Comparison of ENCODE assay signal across 1 cellular context in the genomic region with DNA sequence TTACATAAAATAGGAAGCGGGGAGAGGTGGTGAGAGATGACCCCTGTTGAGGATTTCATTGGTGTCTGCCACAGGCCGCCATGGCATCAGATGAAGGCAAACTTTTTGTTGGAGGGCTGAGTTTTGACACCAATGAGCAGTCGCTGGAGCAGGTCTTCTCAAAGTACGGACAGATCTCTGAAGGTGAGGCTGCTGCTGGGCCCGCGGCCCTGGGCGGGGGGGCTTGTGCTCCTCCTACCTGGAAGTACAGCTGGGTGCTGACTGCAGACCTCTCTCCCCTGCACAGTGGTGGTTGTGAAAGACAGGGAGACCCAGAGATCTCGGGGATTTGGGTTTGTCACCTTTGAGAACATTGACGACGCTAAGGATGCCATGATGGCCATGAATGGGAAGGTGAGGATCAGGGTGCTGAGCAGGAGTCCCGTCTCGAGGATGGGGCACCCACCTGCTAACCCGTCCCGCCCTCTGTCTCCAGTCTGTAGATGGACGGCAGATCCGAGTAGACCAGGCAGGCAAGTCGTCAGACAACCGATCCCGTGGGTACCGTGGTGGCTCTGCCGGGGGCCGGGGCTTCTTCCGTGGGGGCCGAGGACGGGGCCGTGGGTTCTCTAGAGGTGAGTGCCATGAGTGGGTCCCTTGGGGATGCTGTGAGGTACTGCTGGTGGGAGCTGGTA.
TF ChIP-seq lines count a peak whose summit lies in the region.

No MANE protein-coding gene starts in this region.

TF ChIP-seq in K562, 482 proteins besides CTCF, POLR2A, EP300 and RAD21 (continues in another document):
- TF ChIP-seq TCF7L2 (IDR thresholded peaks at IDR 0.05; ENCODE audit: low read depth, low read length) (no peak), RBM25 (IDR thresholded peaks at IDR 0.05; ENCODE audit: low read depth, low read length, severe bottlenecking) (no peak), SMARCC2 (IDR thresholded peaks at IDR 0.05; ENCODE audit: low read depth) (no peak), ZNF174 (CRISPR knock-in tag; IDR thresholded peaks at IDR 0.05) (no peak), RCOR1 (IDR thresholded peaks at IDR 0.05; ENCODE audit: borderline replicate concordance in 1 of 2, low read depth in 2 of 2, low read length in 2 of 2) (no peak), NONO (IDR thresholded peaks at IDR 0.05; ENCODE audit: low read depth in 2 of 2, low read length in 1 of 2) (no peak), TRIM24 (IDR thresholded peaks at IDR 0.05) (no peak), ZNF79 (CRISPR knock-in tag; IDR thresholded peaks at IDR 0.05; ENCODE audit: low read depth) (no peak), ILF3 (IDR thresholded peaks at IDR 0.05; ENCODE audit: borderline replicate concordance) (no peak), U2AF1 (optimal IDR thresholded peaks at IDR 0.05; ENCODE audit: low read depth, low read length) (no peak), ETV6 (IDR thresholded peaks at IDR 0.05; ENCODE audit: borderline replicate concordance in 1 of 2, low read depth in 2 of 2, low read length in 1 of 2) (no peak), ETV6 (CRISPR knock-in tag; IDR thresholded peaks at IDR 0.05; ENCODE audit: borderline replicate concordance) (no peak), EGR1 (conservative IDR thresholded peaks at IDR 0.05) (no peak), CHCHD3 (CRISPR knock-in tag; IDR thresholded peaks at IDR 0.05) (no peak), RAD51 (IDR thresholded peaks at IDR 0.05; ENCODE audit: borderline replicate concordance, low read depth) (no peak), ETV5 (CRISPR knock-in tag; IDR thresholded peaks at IDR 0.05; ENCODE audit: low read depth) (0 out of 2 replicates have a peak, but pooled peaks have one; percentile 10), ELF4 (CRISPR knock-in tag; IDR thresholded peaks at IDR 0.05) (no peak), DMBX1 (CRISPR knock-in tag; IDR thresholded peaks at IDR 0.05; ENCODE audit: borderline replicate concordance) (no peak), ZBED1 (IDR thresholded peaks at IDR 0.05) (peak; percentile 7; the same call in 1 of the 2 replicates), GATAD2B (IDR thresholded peaks at IDR 0.05; ENCODE audit: borderline replicate concordance) (no peak), ZNF764 (CRISPR knock-in tag; IDR thresholded peaks at IDR 0.05; ENCODE audit: low read depth) (no peak), CEBPG (CRISPR knock-in tag; IDR thresholded peaks at IDR 0.05) (no peak), CEBPG (tag; conservative IDR thresholded peaks at IDR 0.05 in 1 of 2, IDR thresholded peaks at IDR 0.05 in 1 of 2) (no peak), HDGF (IDR thresholded peaks at IDR 0.05) (0 out of 2 replicates have a peak, but pooled peaks have one; percentile 25), NFIX (CRISPR knock-in tag; IDR thresholded peaks at IDR 0.05; ENCODE audit: low read depth) (no peak)
- TF ChIP-seq, protein P1, sequence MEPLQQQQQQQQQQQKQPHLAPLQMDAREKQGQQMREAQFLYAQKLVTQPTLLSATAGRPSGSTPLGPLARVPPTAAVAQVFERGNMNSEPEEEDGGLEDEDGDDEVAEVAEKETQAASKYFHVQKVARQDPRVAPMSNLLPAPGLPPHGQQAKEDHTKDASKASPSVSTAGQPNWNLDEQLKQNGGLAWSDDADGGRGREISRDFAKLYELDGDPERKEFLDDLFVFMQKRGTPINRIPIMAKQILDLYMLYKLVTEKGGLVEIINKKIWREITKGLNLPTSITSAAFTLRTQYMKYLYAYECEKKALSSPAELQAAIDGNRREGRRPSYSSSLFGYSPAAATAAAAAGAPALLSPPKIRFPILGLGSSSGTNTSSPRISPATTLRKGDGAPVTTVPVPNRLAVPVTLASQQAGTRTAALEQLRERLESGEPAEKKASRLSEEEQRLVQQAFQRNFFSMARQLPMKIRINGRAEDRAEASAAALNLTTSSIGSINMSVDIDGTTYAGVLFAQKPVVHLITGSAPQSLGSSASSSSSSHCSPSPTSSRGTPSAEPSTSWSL (CRISPR knock-in tag; IDR thresholded peaks at IDR 0.05; ENCODE audit: borderline replicate concordance): no peak
- TF ChIP-seq, protein P2, sequence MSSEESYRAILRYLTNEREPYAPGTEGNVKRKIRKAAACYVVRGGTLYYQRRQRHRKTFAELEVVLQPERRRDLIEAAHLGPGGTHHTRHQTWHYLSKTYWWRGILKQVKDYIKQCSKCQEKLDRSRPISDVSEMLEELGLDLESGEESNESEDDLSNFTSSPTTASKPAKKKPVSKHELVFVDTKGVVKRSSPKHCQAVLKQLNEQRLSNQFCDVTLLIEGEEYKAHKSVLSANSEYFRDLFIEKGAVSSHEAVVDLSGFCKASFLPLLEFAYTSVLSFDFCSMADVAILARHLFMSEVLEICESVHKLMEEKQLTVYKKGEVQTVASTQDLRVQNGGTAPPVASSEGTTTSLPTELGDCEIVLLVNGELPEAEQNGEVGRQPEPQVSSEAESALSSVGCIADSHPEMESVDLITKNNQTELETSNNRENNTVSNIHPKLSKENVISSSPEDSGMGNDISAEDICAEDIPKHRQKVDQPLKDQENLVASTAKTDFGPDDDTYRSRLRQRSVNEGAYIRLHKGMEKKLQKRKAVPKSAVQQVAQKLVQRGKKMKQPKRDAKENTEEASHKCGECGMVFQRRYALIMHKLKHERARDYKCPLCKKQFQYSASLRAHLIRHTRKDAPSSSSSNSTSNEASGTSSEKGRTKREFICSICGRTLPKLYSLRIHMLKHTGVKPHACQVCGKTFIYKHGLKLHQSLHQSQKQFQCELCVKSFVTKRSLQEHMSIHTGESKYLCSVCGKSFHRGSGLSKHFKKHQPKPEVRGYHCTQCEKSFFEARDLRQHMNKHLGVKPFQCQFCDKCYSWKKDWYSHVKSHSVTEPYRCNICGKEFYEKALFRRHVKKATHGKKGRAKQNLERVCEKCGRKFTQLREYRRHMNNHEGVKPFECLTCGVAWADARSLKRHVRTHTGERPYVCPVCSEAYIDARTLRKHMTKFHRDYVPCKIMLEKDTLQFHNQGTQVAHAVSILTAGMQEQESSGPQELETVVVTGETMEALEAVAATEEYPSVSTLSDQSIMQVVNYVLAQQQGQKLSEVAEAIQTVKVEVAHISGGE (CRISPR knock-in tag; IDR thresholded peaks at IDR 0.05): peak in 1 of 3 experiments; percentile 4; a peak in 1 of 6 replicates
- TF ChIP-seq, protein P3, sequence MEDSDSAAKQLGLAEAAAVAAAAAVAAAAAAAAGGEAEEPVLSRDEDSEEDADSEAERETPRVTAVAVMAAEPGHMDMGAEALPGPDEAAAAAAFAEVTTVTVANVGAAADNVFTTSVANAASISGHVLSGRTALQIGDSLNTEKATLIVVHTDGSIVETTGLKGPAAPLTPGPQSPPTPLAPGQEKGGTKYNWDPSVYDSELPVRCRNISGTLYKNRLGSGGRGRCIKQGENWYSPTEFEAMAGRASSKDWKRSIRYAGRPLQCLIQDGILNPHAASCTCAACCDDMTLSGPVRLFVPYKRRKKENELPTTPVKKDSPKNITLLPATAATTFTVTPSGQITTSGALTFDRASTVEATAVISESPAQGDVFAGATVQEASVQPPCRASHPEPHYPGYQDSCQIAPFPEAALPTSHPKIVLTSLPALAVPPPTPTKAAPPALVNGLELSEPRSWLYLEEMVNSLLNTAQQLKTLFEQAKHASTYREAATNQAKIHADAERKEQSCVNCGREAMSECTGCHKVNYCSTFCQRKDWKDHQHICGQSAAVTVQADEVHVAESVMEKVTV (CRISPR knock-in tag; IDR thresholded peaks at IDR 0.05): no peak
- TF ChIP-seq, protein P4, sequence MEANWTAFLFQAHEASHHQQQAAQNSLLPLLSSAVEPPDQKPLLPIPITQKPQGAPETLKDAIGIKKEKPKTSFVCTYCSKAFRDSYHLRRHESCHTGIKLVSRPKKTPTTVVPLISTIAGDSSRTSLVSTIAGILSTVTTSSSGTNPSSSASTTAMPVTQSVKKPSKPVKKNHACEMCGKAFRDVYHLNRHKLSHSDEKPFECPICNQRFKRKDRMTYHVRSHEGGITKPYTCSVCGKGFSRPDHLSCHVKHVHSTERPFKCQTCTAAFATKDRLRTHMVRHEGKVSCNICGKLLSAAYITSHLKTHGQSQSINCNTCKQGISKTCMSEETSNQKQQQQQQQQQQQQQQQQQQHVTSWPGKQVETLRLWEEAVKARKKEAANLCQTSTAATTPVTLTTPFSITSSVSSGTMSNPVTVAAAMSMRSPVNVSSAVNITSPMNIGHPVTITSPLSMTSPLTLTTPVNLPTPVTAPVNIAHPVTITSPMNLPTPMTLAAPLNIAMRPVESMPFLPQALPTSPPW (CRISPR knock-in tag; IDR thresholded peaks at IDR 0.05): peak; percentile 45
- TF ChIP-seq, protein P5, sequence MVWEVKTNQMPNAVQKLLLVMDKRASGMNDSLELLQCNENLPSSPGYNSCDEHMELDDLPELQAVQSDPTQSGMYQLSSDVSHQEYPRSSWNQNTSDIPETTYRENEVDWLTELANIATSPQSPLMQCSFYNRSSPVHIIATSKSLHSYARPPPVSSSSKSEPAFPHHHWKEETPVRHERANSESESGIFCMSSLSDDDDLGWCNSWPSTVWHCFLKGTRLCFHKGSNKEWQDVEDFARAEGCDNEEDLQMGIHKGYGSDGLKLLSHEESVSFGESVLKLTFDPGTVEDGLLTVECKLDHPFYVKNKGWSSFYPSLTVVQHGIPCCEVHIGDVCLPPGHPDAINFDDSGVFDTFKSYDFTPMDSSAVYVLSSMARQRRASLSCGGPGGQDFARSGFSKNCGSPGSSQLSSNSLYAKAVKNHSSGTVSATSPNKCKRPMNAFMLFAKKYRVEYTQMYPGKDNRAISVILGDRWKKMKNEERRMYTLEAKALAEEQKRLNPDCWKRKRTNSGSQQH (CRISPR knock-in tag; IDR thresholded peaks at IDR 0.05): no peak
- TF ChIP-seq, protein P6, sequence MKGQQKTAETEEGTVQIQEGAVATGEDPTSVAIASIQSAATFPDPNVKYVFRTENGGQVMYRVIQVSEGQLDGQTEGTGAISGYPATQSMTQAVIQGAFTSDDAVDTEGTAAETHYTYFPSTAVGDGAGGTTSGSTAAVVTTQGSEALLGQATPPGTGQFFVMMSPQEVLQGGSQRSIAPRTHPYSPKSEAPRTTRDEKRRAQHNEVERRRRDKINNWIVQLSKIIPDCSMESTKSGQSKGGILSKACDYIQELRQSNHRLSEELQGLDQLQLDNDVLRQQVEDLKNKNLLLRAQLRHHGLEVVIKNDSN (CRISPR knock-in tag; IDR thresholded peaks at IDR 0.05): peak; percentile 13; the same call in 1 of the 2 replicates
- TF ChIP-seq, protein P7, sequence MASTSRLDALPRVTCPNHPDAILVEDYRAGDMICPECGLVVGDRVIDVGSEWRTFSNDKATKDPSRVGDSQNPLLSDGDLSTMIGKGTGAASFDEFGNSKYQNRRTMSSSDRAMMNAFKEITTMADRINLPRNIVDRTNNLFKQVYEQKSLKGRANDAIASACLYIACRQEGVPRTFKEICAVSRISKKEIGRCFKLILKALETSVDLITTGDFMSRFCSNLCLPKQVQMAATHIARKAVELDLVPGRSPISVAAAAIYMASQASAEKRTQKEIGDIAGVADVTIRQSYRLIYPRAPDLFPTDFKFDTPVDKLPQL (IDR thresholded peaks at IDR 0.05; ENCODE audit: extremely low read depth, insufficient read length): no peak
- TF ChIP-seq, protein P8, sequence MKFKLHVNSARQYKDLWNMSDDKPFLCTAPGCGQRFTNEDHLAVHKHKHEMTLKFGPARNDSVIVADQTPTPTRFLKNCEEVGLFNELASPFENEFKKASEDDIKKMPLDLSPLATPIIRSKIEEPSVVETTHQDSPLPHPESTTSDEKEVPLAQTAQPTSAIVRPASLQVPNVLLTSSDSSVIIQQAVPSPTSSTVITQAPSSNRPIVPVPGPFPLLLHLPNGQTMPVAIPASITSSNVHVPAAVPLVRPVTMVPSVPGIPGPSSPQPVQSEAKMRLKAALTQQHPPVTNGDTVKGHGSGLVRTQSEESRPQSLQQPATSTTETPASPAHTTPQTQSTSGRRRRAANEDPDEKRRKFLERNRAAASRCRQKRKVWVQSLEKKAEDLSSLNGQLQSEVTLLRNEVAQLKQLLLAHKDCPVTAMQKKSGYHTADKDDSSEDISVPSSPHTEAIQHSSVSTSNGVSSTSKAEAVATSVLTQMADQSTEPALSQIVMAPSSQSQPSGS (CRISPR knock-in tag; IDR thresholded peaks at IDR 0.05): no peak
- TF ChIP-seq, protein P9, sequence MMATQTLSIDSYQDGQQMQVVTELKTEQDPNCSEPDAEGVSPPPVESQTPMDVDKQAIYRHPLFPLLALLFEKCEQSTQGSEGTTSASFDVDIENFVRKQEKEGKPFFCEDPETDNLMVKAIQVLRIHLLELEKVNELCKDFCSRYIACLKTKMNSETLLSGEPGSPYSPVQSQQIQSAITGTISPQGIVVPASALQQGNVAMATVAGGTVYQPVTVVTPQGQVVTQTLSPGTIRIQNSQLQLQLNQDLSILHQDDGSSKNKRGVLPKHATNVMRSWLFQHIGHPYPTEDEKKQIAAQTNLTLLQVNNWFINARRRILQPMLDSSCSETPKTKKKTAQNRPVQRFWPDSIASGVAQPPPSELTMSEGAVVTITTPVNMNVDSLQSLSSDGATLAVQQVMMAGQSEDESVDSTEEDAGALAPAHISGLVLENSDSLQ (IDR thresholded peaks at IDR 0.05): no peak
- TF ChIP-seq, protein P10, sequence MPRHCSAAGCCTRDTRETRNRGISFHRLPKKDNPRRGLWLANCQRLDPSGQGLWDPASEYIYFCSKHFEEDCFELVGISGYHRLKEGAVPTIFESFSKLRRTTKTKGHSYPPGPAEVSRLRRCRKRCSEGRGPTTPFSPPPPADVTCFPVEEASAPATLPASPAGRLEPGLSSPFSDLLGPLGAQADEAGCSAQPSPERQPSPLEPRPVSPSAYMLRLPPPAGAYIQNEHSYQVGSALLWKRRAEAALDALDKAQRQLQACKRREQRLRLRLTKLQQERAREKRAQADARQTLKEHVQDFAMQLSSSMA (CRISPR knock-in tag; IDR thresholded peaks at IDR 0.05): no peak
- TF ChIP-seq, protein P11, sequence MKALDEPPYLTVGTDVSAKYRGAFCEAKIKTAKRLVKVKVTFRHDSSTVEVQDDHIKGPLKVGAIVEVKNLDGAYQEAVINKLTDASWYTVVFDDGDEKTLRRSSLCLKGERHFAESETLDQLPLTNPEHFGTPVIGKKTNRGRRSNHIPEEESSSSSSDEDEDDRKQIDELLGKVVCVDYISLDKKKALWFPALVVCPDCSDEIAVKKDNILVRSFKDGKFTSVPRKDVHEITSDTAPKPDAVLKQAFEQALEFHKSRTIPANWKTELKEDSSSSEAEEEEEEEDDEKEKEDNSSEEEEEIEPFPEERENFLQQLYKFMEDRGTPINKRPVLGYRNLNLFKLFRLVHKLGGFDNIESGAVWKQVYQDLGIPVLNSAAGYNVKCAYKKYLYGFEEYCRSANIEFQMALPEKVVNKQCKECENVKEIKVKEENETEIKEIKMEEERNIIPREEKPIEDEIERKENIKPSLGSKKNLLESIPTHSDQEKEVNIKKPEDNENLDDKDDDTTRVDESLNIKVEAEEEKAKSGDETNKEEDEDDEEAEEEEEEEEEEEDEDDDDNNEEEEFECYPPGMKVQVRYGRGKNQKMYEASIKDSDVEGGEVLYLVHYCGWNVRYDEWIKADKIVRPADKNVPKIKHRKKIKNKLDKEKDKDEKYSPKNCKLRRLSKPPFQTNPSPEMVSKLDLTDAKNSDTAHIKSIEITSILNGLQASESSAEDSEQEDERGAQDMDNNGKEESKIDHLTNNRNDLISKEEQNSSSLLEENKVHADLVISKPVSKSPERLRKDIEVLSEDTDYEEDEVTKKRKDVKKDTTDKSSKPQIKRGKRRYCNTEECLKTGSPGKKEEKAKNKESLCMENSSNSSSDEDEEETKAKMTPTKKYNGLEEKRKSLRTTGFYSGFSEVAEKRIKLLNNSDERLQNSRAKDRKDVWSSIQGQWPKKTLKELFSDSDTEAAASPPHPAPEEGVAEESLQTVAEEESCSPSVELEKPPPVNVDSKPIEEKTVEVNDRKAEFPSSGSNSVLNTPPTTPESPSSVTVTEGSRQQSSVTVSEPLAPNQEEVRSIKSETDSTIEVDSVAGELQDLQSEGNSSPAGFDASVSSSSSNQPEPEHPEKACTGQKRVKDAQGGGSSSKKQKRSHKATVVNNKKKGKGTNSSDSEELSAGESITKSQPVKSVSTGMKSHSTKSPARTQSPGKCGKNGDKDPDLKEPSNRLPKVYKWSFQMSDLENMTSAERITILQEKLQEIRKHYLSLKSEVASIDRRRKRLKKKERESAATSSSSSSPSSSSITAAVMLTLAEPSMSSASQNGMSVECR (CRISPR knock-in tag; IDR thresholded peaks at IDR 0.05): peak; percentile 42; the same call in 1 of the 2 replicates
